In the genomic region with DNA sequence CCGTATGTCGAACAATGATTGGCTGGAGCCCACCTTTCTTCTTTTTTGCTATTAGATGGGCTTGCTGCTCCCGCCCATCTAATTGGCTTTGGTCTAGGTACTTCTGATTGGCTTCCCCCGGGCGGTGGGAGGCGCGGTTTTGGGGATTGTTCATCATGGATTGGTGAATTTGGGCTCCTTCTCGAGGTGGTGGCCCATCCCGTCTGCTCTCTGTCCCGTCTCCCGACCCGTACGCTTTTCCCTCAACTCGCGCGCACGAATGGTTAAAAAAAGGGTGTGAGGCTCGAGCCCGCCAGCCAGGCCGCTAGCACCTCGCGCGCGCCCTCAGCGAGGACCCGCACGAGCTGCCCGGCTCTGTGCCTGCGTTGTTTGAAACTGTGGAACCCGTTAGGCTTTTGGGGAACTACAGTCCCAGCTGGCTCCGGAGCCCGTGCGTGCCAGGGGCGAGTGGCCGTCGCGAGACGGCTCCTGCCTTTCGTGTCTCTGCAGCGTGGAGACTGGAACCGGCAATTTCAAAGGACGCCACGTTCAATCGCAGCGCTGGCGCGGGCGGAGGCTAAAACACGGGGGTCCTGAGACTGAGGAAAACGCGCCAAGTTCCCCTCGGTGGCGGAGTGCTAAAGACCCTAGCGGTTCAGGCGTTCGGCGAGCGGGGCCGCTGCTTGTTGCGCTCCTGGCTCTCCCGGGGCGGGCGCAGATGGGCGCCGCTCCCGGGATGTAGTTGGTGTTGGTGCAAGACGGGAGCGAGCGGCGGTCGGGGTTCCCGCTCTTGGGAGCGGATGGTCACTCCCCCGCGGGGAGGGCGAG, we compare ENCODE assay signal across 8 cellular contexts. TPM values are rescaled to one million over a fixed set of nuclear protein-coding genes. Genes with fewer than 3 reads are reported as not detected.
DNase-seq lines count a peak whose midpoint lies in the region; ATAC-seq and TF ChIP-seq lines count a peak whose summit lies in the region.

TSS of gene USP1 (plus strand) at position 584 of the 807 bp plus-strand sequence. CDS start 2,819 bp downstream, outside the sequence.

- no peaks in the 10 kb centered on the region for H3K27me3 Mint-ChIP-seq in activated naive CD4-positive, alpha-beta T cell treated with anti-CD3 and anti-CD28 coated beads for 36 hours (ENCODE audit: low read depth)

- H3K27me3 ChIP-seq in gastroesophageal sphincter (no peaks in the 10 kb centered on the region), neutrophil (no peaks in the 10 kb centered on the region)

- peaks cover 30% of the 10 kb centered on the region for H3K4me1 Mint-ChIP-seq in activated naive CD4-positive, alpha-beta T cell treated with anti-CD3 and anti-CD28 coated beads for 36 hours (ENCODE audit: low read depth)

- peak within 1 kb of the TSS; percentile 82 for H3K4me3 Mint-ChIP-seq in activated naive CD4-positive, alpha-beta T cell treated with anti-CD3 and anti-CD28 coated beads for 36 hours

- H3K4me3 ChIP-seq in HFF-Myc (replicated peaks; ENCODE audit: low read depth, low read length), result peak within 1 kb of the TSS; percentile 85
- peak within 1 kb of the TSS; percentile 96 to 99 for H3K4me3 ChIP-seq in gastroesophageal sphincter
- peak within 1 kb of the TSS; percentile 94 to 99 for H3K4me3 ChIP-seq in neutrophil (ENCODE audit: low read depth in 1 of 2, low read length in 1 of 2)

- WGBS in gastroesophageal sphincter (ENCODE audit: low coverage in 1 of 2), 2 donors, result 0% methylated on average over 2 to 4 of the region's 76 CpGs

- peak; percentile 93 for ATAC-seq in gastroesophageal sphincter

- H3K36me3 Mint-ChIP-seq in activated naive CD4-positive, alpha-beta T cell treated with anti-CD3 and anti-CD28 coated beads for 36 hours (ENCODE audit: low read depth), result peaks cover 33% of the 10 kb centered on the region

- H3K4me1 ChIP-seq in gastroesophageal sphincter (peaks cover 3 to 41% (median 17%) of the 10 kb centered on the region in 3 donors), neutrophil (ENCODE audit: control insufficient read depth in 1 of 2, insufficient read depth in 1 of 2, low read depth in 1 of 2, low read length in 1 of 2) (peaks cover 23 to 25% of the 10 kb centered on the region in 2 experiments)

- no peaks in the 10 kb centered on the region for H3K9me3 Mint-ChIP-seq in activated naive CD4-positive, alpha-beta T cell treated with anti-CD3 and anti-CD28 coated beads for 36 hours

- peaks cover 0 to 10% of the 10 kb centered on the region in 2 donors for H3K36me3 ChIP-seq in gastroesophageal sphincter
- H3K36me3 ChIP-seq in neutrophil, result peaks cover 5% of the 10 kb centered on the region

- H3K27ac Mint-ChIP-seq in activated naive CD4-positive, alpha-beta T cell treated with anti-CD3 and anti-CD28 coated beads for 36 hours, result peak within 1 kb of the TSS; percentile 99

- TF ChIP-seq CTCF in HFF-Myc (IDR thresholded peaks at IDR 0.05; ENCODE audit: low read depth, low read length, missing control alignments) (no peak), gastroesophageal sphincter (IDR thresholded peaks at IDR 0.05) (no peak), neutrophil (IDR thresholded peaks at IDR 0.05) (peak; percentile 33)

- DNase-seq in GM03348 (ENCODE audit: low spot score) (peak; percentile 97), HFF-Myc (ENCODE audit: extremely low read depth, low read depth) (peak; percentile 99), NAMALWA (ENCODE audit: low spot score) (peak; percentile 100), SK-N-DZ (ENCODE audit: low spot score) (peak; percentile 100), substantia nigra (lab: John Stamatoyannopoulos, UW) (peak; percentile 85 to 100 (median 97))
- peak; percentile 99 for DNase-seq in activated naive CD4-positive, alpha-beta T cell treated with anti-CD3 and anti-CD28 coated beads for 36 hours

- intact Hi-C loops in activated naive CD4-positive, alpha-beta T cell treated with anti-CD3 and anti-CD28 coated beads for 36 hours (cut with micrococcal nuclease), result loop anchor here (1.0 to 5.0 kb wide), 8 partner anchors 252 to 1358 kb away; partner anchors contain the start of genes ALG6, DOCK7, EFCAB7 and FOXD3

- CTCF ChIA-PET in activated naive CD4-positive, alpha-beta T cell treated with anti-CD3 and anti-CD28 coated beads for 36 hours (lab: Charles Lee), result interaction anchor here (1.3 kb wide), 1 partner anchor 261 kb away, joined by 4 read pairs; no protein-coding TSS in a partner anchor

- no peak for TF ChIP-seq EP300 in gastroesophageal sphincter (IDR thresholded peaks at IDR 0.05)

- no peaks in the 10 kb centered on the region for H3K9me3 ChIP-seq in gastroesophageal sphincter
- H3K9me3 ChIP-seq in neutrophil, result no peaks in the 10 kb centered on the region

- H3K27ac ChIP-seq in gastroesophageal sphincter (peak within 1 kb of the TSS; percentile 83 to 99 (median 95)), neutrophil (peak within 1 kb of the TSS; percentile 94), substantia nigra (ENCODE audit: low read depth, low read length, poor library complexity, severe bottlenecking) (peak within 1 kb of the TSS; percentile 98)

- TF ChIP-seq POLR2A in gastroesophageal sphincter (IDR thresholded peaks at IDR 0.05), result peak in 1 of 2 donors; percentile 20

RNA-seq across cellular contexts. Expression of gene USP1, which starts in this region (rescaled TPM):
- 68.0 and 69.8 TPM in 2 replicates for polyA plus RNA-seq in SK-N-DZ (2014; cell fraction: cytosol; rRNA removed)
- 35.5 and 43.2 TPM in 2 replicates for polyA plus RNA-seq in SK-N-DZ (2014; cell fraction: nucleus; rRNA removed)
- 10 to 100 TPM; 65.9 to 67.1 TPM for total RNA-seq in activated naive CD4-positive, alpha-beta T cell treated with anti-CD3 and anti-CD28 coated beads for 36 hours
- total RNA-seq in gastroesophageal sphincter, result 10 to 100 TPM; 23.0 to 39.9 (median 33.7) TPM

Comparison
In these comparisons a context has a peak if more than half of its experiments do, and no peak if none do; other contexts are left out.
1. Peak in every context shown above with its lines: DNase-seq, ATAC-seq, H3K4me3 ChIP-seq and H3K27ac ChIP-seq.